ENCODE assay signal across 8 cellular contexts in the genomic region with DNA sequence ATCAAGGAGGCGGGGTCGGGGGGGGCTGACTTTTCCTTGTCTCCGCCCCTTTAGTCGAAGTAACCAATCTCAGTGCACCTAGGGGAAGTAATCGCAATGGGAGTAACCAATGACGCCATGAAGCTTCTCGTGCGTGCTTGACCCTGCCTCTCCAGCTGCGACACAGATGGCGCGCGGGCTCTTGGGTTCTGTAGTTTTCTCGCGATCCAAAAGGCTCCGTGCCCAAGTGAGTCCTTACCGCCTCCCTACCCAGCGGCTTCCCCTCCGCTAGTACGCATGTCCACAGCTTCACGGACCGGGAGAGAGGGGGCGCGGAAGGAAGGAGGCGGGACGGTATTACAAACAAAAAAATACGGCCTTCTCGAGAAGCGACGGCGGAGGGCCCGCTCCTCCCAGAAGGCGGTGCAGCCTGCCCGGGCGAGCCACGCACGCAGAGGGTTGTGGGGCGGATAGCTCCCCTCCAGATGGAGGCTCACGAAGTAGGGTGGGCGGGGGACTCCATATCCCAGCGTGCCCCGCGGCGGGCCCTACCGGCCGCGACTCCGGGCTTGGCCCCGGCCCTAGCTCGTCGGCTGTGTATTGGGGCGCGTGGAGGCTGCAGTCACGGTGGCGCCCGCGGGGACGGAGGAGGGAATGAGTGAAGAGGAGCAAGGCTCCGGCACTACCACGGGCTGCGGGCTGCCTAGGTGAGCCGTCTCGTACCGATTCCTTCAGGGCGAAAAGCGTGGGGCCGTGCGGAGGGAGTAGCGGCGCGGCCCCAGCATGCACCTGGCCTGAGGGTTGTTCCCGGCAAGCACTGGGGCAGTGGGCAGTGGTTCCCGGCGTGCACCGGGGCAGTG. TPM values are rescaled to one million over a fixed set of nuclear protein-coding genes. Genes with fewer than 3 reads are reported as not detected.
DNase-seq lines count a peak whose midpoint lies in the region; ATAC-seq lines count a peak whose summit lies in the region.

A gene with protein sequence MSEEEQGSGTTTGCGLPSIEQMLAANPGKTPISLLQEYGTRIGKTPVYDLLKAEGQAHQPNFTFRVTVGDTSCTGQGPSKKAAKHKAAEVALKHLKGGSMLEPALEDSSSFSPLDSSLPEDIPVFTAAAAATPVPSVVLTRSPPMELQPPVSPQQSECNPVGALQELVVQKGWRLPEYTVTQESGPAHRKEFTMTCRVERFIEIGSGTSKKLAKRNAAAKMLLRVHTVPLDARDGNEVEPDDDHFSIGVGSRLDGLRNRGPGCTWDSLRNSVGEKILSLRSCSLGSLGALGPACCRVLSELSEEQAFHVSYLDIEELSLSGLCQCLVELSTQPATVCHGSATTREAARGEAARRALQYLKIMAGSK (plus strand): TSS at position 508 of the 839 bp plus-strand sequence. CDS start 126 bp downstream, at position 634.

- peak; percentile 77 for ATAC-seq in HG02610 (IDR thresholded peaks at IDR 0.05; ENCODE audit: unreplicated experiment)
- peak; percentile 84 to 88 for ATAC-seq in activated naive CD4-positive, alpha-beta T cell treated with anti-CD3 and anti-CD28 coated beads, Interleukin-2, amount 50 U/mL, for 72 hours

- H3K9me3 Mint-ChIP-seq in activated naive CD4-positive, alpha-beta T cell treated with anti-CD3 and anti-CD28 coated beads, Interleukin-2, amount 50 U/mL, for 72 hours: no peaks in the 10 kb centered on the region

- peak within 1 kb of the TSS; percentile 71 for H3K4me3 ChIP-seq in GM08714 (ENCODE audit: low read length)

- DNase-seq in NCI-H1092 treated with DMSO at 0.1 percent for 48 hours (lab: John Stamatoyannopoulos, UW): peak; percentile 98
- DNase-seq in SKM-1 (lab: John Stamatoyannopoulos, UW; ENCODE audit: unreplicated experiment): peak; percentile 88
- peak; percentile 89 to 97 for DNase-seq in activated naive CD4-positive, alpha-beta T cell treated with anti-CD3 and anti-CD28 coated beads, Interleukin-2, amount 50 U/mL, for 72 hours (ENCODE audit: low spot score in 2 of 2)
- peak; percentile 98 for DNase-seq in glomerular endothelial cell (ENCODE audit: extremely low read depth, low read depth, low spot score)
- DNase-seq in occipital lobe (lab: John Stamatoyannopoulos, UW): peak; percentile 98

- peak within 1 kb of the TSS; percentile 92 to 97 for H3K27ac Mint-ChIP-seq in activated naive CD4-positive, alpha-beta T cell treated with anti-CD3 and anti-CD28 coated beads, Interleukin-2, amount 50 U/mL, for 72 hours

- peak within 1 kb of the TSS; percentile 98 for H3K27ac ChIP-seq in temporal lobe (ENCODE audit: low read depth, low read length)

- no peaks in the 10 kb centered on the region for H3K36me3 Mint-ChIP-seq in activated naive CD4-positive, alpha-beta T cell treated with anti-CD3 and anti-CD28 coated beads, Interleukin-2, amount 50 U/mL, for 72 hours

RNA-seq across cellular contexts. Expression of the gene that starts here (rescaled TPM):
- total RNA-seq in activated naive CD4-positive, alpha-beta T cell treated with anti-CD3 and anti-CD28 coated beads, Interleukin-2, amount 50 U/mL, for 72 hours: 10 to 100 TPM; 29.9 to 30.4 TPM
- total RNA-seq in glomerular endothelial cell (45.7 and 50.6 TPM in 2 replicates), occipital lobe (28.1 TPM), temporal lobe (15.7 TPM)

Comparison
In these comparisons a context has a peak if more than half of its experiments do, and no peak if none do; other contexts are left out.
1. Peak in every context shown above with its lines: DNase-seq, ATAC-seq, H3K4me3 ChIP-seq and H3K27ac ChIP-seq.